Comparison of ENCODE assay signal across 12 cellular contexts in genomic region chr3:119333773-119334492, GRCh38.
"Had no signal": no experiment of that assay in that cellular context is flagged by ENCODE, and none has a peak within 500 bp of the region (broad histone marks: within the 10 kb centered on the region; RNA-seq: fewer than 3 reads in every experiment).

No MANE protein-coding gene starts in this region.

- DNase-seq: activated CD4-positive, alpha-beta T cell treated with anti-CD3 and anti-CD28 coated beads, Interleukin-2, amount 50 U/mL, for 1 hour; activated CD4-positive, CD25-positive, alpha-beta regulatory T cell; activated naive CD4-positive, alpha-beta T cell treated with anti-CD3 and anti-CD28 coated beads, Interleukin-2, amount 50 U/mL, for 16 hours; effector memory CD4-positive, alpha-beta T cell; hippocampal formation; natural killer cell; stimulated activated CD4-positive, alpha-beta T cell treated with anti-CD3 and anti-CD28 coated beads, Interleukin-4, amount 100 ng/mL, for 4 hours; stomach had no signal

- H3K27ac ChIP-seq: adrenal gland, skin epidermis had no signal

- H3K27me3 ChIP-seq: adrenal gland, gastroesophageal sphincter, stomach had no signal

- H3K9me3 ChIP-seq: adrenal gland, gastroesophageal sphincter, mucosa of descending colon, stomach had no signal

- H3K4me3 ChIP-seq: adrenal gland, gastroesophageal sphincter, mucosa of descending colon, skin epidermis, stomach had no signal

- ATAC-seq: gastroesophageal sphincter, mucosa of descending colon, natural killer cell had no signal

- H3K36me3 ChIP-seq: adrenal gland, stomach had no signal
